In the genomic region with DNA sequence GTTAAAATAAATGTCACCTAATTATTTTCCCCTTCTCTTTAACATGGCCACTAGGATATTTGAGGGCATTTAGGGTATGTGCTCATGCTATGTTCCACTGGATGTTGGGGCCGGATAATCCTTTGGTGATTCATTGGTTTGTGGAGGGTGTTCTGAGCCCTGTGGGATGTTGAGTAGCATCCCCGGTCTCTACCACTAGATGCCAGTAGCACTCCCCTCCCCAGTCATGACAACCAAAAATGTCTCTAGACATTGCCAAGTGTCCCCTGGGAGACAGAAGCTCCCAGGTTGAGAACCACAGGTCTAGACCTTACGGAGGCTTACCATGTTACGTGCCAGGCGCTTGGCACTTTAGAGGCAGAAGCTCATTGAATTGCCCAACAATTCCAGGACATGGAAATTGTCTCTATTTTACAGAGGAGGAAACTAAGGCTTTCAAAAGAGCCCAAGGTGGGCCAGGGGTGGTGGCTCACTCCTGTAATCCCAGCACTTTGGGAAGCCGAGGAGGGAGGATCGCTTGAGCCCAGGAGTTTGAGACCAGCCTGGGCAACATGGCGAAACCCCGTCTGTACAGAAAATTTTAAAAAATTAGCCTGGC, we compare ENCODE assay signal across 8 cellular contexts. TPM values are rescaled to one million over a fixed set of nuclear protein-coding genes. Genes with fewer than 3 reads are reported as not detected.
DNase-seq lines count a peak whose midpoint lies in the region; ATAC-seq, FAIRE-seq and TF ChIP-seq lines count a peak whose summit lies in the region.

No MANE protein-coding gene starts in this region.

- no peak overlapping the region for H3K9ac ChIP-seq in OCI-LY1 (ENCODE audit: low read length)
- no peak overlapping the region for H3K9ac ChIP-seq in GM12878 (ENCODE audit: control insufficient read depth, insufficient read depth, low read length)

- 15% methylated on average over 9 of the region's 9 CpGs for WGBS in GM12878 (ENCODE audit: insufficient coverage, insufficient replicate concordance, low lambda C conversion rate, missing lambda C conversion rate)
- WGBS in right lobe of liver (ENCODE audit: insufficient coverage, low coverage, low lambda C conversion rate, missing lambda C conversion rate), result 18% methylated on average over 6 of the region's 9 CpGs
- 40 to 49% methylated on average over 9 of the region's 9 CpGs for whole genome bisulfite sequencing in sigmoid colon, 2 donors

- POLR2A ChIA-PET in GM12878 (lab: Charles Lee), result no interaction called here

- no peaks in the 10 kb centered on the region for H3F3A ChIP-seq in OCI-LY1 (ENCODE audit: insufficient read depth, low read length)

- H3K27me3 ChIP-seq in H7 (ENCODE audit: control insufficient read depth, insufficient read depth, low read length) (peaks cover 12% of the 10 kb centered on the region), OCI-LY1 (ENCODE audit: insufficient read depth, low read length) (no peaks in the 10 kb centered on the region; the same call in 1 of the 2 replicates), GM12878 (replicated peaks in 1 of 2; ENCODE audit: control insufficient read depth in 2 of 2, insufficient read depth in 2 of 2, low read length in 1 of 2) (no peaks in the 10 kb centered on the region; a peak in 1 of 4 replicates), right lobe of liver (no peaks in the 10 kb centered on the region), sigmoid colon (peaks cover 0 to 57% (median 38%) of the 10 kb centered on the region in 3 donors)

- no peak overlapping the region for H3K27ac ChIP-seq in OCI-LY1 (ENCODE audit: low read depth, low read length, poor library complexity, severe bottlenecking)
- no peak overlapping the region for H3K27ac ChIP-seq in GM12878 (ENCODE audit: control insufficient read depth, insufficient read depth)
- H3K27ac ChIP-seq in right lobe of liver, result no peak overlapping the region
- H3K27ac ChIP-seq in sigmoid colon, result no peak overlapping the region

- H3K9me2 ChIP-seq in OCI-LY1 (ENCODE audit: low read depth, low read length), result no peaks in the 10 kb centered on the region

- peak; percentile 86 for TF ChIP-seq CTCF in Calu3 (IDR thresholded peaks at IDR 0.05; ENCODE audit: unreplicated experiment)
- TF ChIP-seq CTCF in OCI-LY1 (IDR thresholded peaks at IDR 0.05; ENCODE audit: low read length), result peak; percentile 75
- TF ChIP-seq CTCF in GM12878 (IDR thresholded peaks at IDR 0.05 in 2 of 3, conservative IDR thresholded peaks at IDR 0.05 in 1 of 3; ENCODE audit: control insufficient read depth in 2 of 3, extremely low read depth in 1 of 3, insufficient read depth in 1 of 3, low read depth in 3 of 3, low read length in 3 of 3), result peak; percentile 65 to 84 (median 73)
- peak; percentile 42 to 57 (median 53) for TF ChIP-seq CTCF in right lobe of liver (IDR thresholded peaks at IDR 0.05)
- peak in 2 of 4 experiments; percentile 12 to 20 for TF ChIP-seq CTCF in sigmoid colon (IDR thresholded peaks at IDR 0.05)

- RAD21 ChIA-PET in GM12878 (lab: Charles Lee; ENCODE audit: unreplicated experiment), result interaction anchor here (0.6 to 1.9 kb wide), 3 partner anchors 75 to 216 kb away, joined by 3 to 16 read pairs (median 8); no protein-coding TSS in a partner anchor

- H3K4me1 Mint-ChIP-seq in Calu3 (ENCODE audit: low read depth, unreplicated experiment), result no peaks in the 10 kb centered on the region

- in situ Hi-C loops in GM12878 (cut with MboI), result no loop called here

- TF ChIP-seq POLR2A in GM12878 (IDR thresholded peaks at IDR 0.05; ENCODE audit: low read depth, low read length) (no peak), right lobe of liver (IDR thresholded peaks at IDR 0.05) (no peak), sigmoid colon (IDR thresholded peaks at IDR 0.05) (no peak)

- no peak overlapping the region for H3K27ac Mint-ChIP-seq in Calu3 (ENCODE audit: unreplicated experiment)

- H2AFZ ChIP-seq in OCI-LY1 (ENCODE audit: low read length) (no peak overlapping the region), GM12878 (ENCODE audit: control insufficient read depth, low read depth, low read length) (no peak overlapping the region)

- SMC1A ChIA-PET in GM12878 (lab: Charles Lee; ENCODE audit: uncharacterized antibody, unreplicated experiment), result interaction anchor here (0.7 to 1.8 kb wide), 4 partner anchors 73 to 216 kb away, joined by 3 to 12 read pairs (median 4); no protein-coding TSS in a partner anchor

- no peak overlapping the region for H3K4me3 Mint-ChIP-seq in Calu3 (ENCODE audit: low read depth, unreplicated experiment)

- H4K20me1 ChIP-seq in OCI-LY1 (ENCODE audit: insufficient read depth, low read length), result no peaks in the 10 kb centered on the region
- H4K20me1 ChIP-seq in GM12878 (ENCODE audit: control insufficient read depth, insufficient read depth), result no peaks in the 10 kb centered on the region

- H3K4me1 ChIP-seq in OCI-LY1 (ENCODE audit: insufficient read depth, low read length, severe bottlenecking) (no peaks in the 10 kb centered on the region), GM12878 (ENCODE audit: control insufficient read depth, insufficient read depth, low read length) (no peaks in the 10 kb centered on the region), right lobe of liver (no peaks in the 10 kb centered on the region), sigmoid colon (no peaks in the 10 kb centered on the region)

- BruUV-seq in Calu3 (replicated peaks; lab: Mats Ljungman, UMichigan) (no TSS peak), GM12878 (replicated peaks; lab: Mats Ljungman, UMichigan) (no TSS peak)

- FAIRE-seq in GM12878 (lab: Jason Lieb, UNC), result peak; percentile 57

- ATAC-seq in GM12878, result peak; percentile 96
- ATAC-seq in right lobe of liver, result peak; percentile 60 to 81 (median 64)
- no peak for ATAC-seq in GM18868 (IDR thresholded peaks at IDR 0.05; ENCODE audit: unreplicated experiment)

- CTCF ChIA-PET in Calu3 (lab: Charles Lee), result interaction anchor here (1.1 to 1.9 kb wide), 3 partner anchors 19 to 217 kb away, joined by 3 to 20 read pairs (median 9); no protein-coding TSS in a partner anchor
- CTCF ChIA-PET in GM12878 (lab: Yijun Ruan, JAX), result interaction anchor here (0.6 to 2.1 kb wide), 10 partner anchors 26 to 348 kb away, joined by 3 to 10 read pairs (median 4); no protein-coding TSS in a partner anchor

- H3K9me3 ChIP-seq in OCI-LY1 (ENCODE audit: low read length), result no peaks in the 10 kb centered on the region
- no peaks in the 10 kb centered on the region for H3K9me3 ChIP-seq in GM12878 (replicated peaks; ENCODE audit: control insufficient read depth, insufficient read depth, low read length)
- no peaks in the 10 kb centered on the region for H3K9me3 ChIP-seq in right lobe of liver
- H3K9me3 ChIP-seq in sigmoid colon, result no peaks in the 10 kb centered on the region

- peaks cover 91% of the 10 kb centered on the region for H3K27me3 Mint-ChIP-seq in Calu3 (ENCODE audit: unreplicated experiment)

- no peaks in the 10 kb centered on the region for H3K36me3 Mint-ChIP-seq in Calu3 (ENCODE audit: insufficient read depth, unreplicated experiment)

- intact Hi-C loops in Calu3 (cut with micrococcal nuclease; ENCODE audit: unreplicated experiment), result loop anchor here (1.0 kb wide), 2 partner anchors 78 to 217 kb away; no protein-coding TSS in a partner anchor
- intact Hi-C loops in GM12878 (cut with micrococcal nuclease; ENCODE audit: unreplicated experiment), result loop anchor here (1.0 to 5.0 kb wide), 3 partner anchors 77 to 348 kb away; no protein-coding TSS in a partner anchor
- intact Hi-C loops in right lobe of liver (cut with DNase I), result no loop called here
- intact Hi-C loops in sigmoid colon (cut with DNase I), result no loop called here

- no peak overlapping the region for H3K4me2 ChIP-seq in OCI-LY1 (ENCODE audit: low read length)
- H3K4me2 ChIP-seq in GM12878 (ENCODE audit: control insufficient read depth, insufficient read depth), result no peak overlapping the region

- peak; percentile 68 for DNase-seq in Calu3
- DNase-seq in H7, result peak; percentile 91
- DNase-seq in GM12878 (ENCODE audit: low read depth, low spot score), result peak; percentile 21
- DNase-seq in right lobe of liver, result no peak
- DNase-seq in sigmoid colon, result no peak
- no peak for DNase-seq in T1000 (lab: John Stamatoyannopoulos, UW)

- peak; percentile 62 for TF ChIP-seq RAD21 in GM12878 (IDR thresholded peaks at IDR 0.05; ENCODE audit: insufficient read depth, low read depth, low read length)

- H3K36me3 ChIP-seq in H7 (replicated peaks; ENCODE audit: control insufficient read depth, insufficient read depth, low read length), result no peaks in the 10 kb centered on the region
- no peaks in the 10 kb centered on the region for H3K36me3 ChIP-seq in OCI-LY1 (ENCODE audit: insufficient read depth, low read length)
- H3K36me3 ChIP-seq in GM12878 (ENCODE audit: control insufficient read depth in 2 of 2, insufficient read depth in 2 of 2, low read length in 1 of 2), result no peaks in the 10 kb centered on the region
- H3K36me3 ChIP-seq in right lobe of liver, result no peaks in the 10 kb centered on the region
- H3K36me3 ChIP-seq in sigmoid colon, result no peaks in the 10 kb centered on the region

- TF ChIP-seq EP300 in GM12878 (IDR thresholded peaks at IDR 0.05; ENCODE audit: borderline replicate concordance in 1 of 2, control insufficient read depth in 1 of 2, low read depth in 2 of 2, low read length in 2 of 2), result no peak
- TF ChIP-seq EP300 in sigmoid colon (IDR thresholded peaks at IDR 0.05), result no peak

- H3K9me3 Mint-ChIP-seq in Calu3 (ENCODE audit: low read depth, unreplicated experiment), result no peaks in the 10 kb centered on the region

- H3K4me3 ChIP-seq in H7 (ENCODE audit: insufficient read depth, low read depth, low read length), result no peak overlapping the region
- no peak overlapping the region for H3K4me3 ChIP-seq in OCI-LY1 (ENCODE audit: low read depth, low read length, poor library complexity, severe bottlenecking)
- no peak overlapping the region for H3K4me3 ChIP-seq in GM12878
- H3K4me3 ChIP-seq in right lobe of liver, result no peak overlapping the region
- H3K4me3 ChIP-seq in sigmoid colon, result no peak overlapping the region

- H3K79me2 ChIP-seq in OCI-LY1 (ENCODE audit: insufficient read depth, low read length) (no peaks in the 10 kb centered on the region), GM12878 (ENCODE audit: control insufficient read depth, insufficient read depth, low read length) (no peaks in the 10 kb centered on the region)

RNA-seq across cellular contexts. Expression of a gene that starts 14.1 kb away (rescaled TPM):
- total RNA-seq in Calu3 (2022), result not detected in 2 replicates
- total RNA-seq in H7 (2014; rRNA removed; shearing (Covaris generic)), result 0.35 and 0.67 TPM in 2 replicates
- not detected in 2 replicates for total RNA-seq in GM12878 (2013; cell fraction: nucleolus; rRNA removed)
- not detected in 2 replicates for total RNA-seq in GM12878 (2014; rRNA removed)
- not detected in 2 replicates for total RNA-seq in GM12878 (2014; rRNA removed; fragmentation: Illumina TruSeq; extraction: Trizol)
- not detected in 2 replicates for total RNA-seq in GM12878 (2021)
- not detected for polyA plus RNA-seq in GM12878 (2011; ENCODE audit: low read depth)
- not detected in 2 replicates for polyA plus RNA-seq in GM12878 (2011; rRNA removed)
- not detected in 2 replicates for polyA plus RNA-seq in GM12878 (2011; cell fraction: cytosol; rRNA removed)
- 0.03 TPM in 1 of 2 replicates, not detected in the other for polyA plus RNA-seq in GM12878 (2011; cell fraction: nucleus; rRNA removed)
- not detected in 2 replicates for polyA plus RNA-seq in GM12878 (2012)
- polyA plus RNA-seq in GM12878 (2014; fragmentation: Illumina TruSeq; extraction: Trizol), result not detected in 2 replicates
- not detected for polyA plus RNA-seq in GM12878 (2014; fragmentation: Nextera tagmentation; extraction: Ambion mirVana)
- polyA plus RNA-seq in GM12878 (2014; rRNA removed), result not detected in 2 replicates
- not detected for polyA plus RNA-seq in GM12878 (2016; fragmentation: Nextera tagmentation; extraction: Ambion mirVana)
- polyA minus RNA-seq in GM12878 (2011; rRNA and poly(A)+ RNA removed), result not detected in 2 replicates
- polyA minus RNA-seq in GM12878 (2011; cell fraction: cytosol; rRNA and poly(A)+ RNA removed), result not detected in 2 replicates
- not detected in 2 replicates for polyA minus RNA-seq in GM12878 (2011; cell fraction: nucleus; rRNA and poly(A)+ RNA removed)
- under 1 TPM in 4 of 6 experiments, not detected in 2; 0.07 to 0.62 (median 0.25) TPM for total RNA-seq in right lobe of liver
- total RNA-seq in sigmoid colon, result 1 to 10 TPM in 2 of 4 donors, under 1 TPM in 2; under 0.01 to 1.2 (median 0.54) TPM
- polyA plus RNA-seq in sigmoid colon, result under 1 TPM in 1 of 3 donors, not detected in 2; 0.19 TPM

RNA-seq across cellular contexts. Expression of a gene that starts 17.6 kb away (rescaled TPM):
- total RNA-seq in Calu3 (2022) (2.3 and 2.4 TPM in 2 replicates), GM12878 (2014; rRNA removed) (not detected in 2 replicates), GM12878 (2014; rRNA removed; fragmentation: Illumina TruSeq; extraction: Trizol) (not detected in 2 replicates), GM12878 (2021) (not detected in 2 replicates), right lobe of liver (1 to 10 TPM; 1.7 to 9.9 (median 5.0) TPM), sigmoid colon (10 to 100 TPM in 3 of 4 donors, 1 to 10 TPM in 1; 9.5 to 20.2 (median 14.6) TPM)
- total RNA-seq in H7 (2014; rRNA removed; shearing (Covaris generic)), result 4.7 and 7.1 TPM in 2 replicates
- total RNA-seq in GM12878 (2013; cell fraction: nucleolus; rRNA removed), result 0.38 TPM in 1 of 2 replicates, not detected in the other
- not detected for polyA plus RNA-seq in GM12878 (2011; ENCODE audit: low read depth)
- polyA plus RNA-seq in GM12878 (2011; rRNA removed) (not detected in 2 replicates), GM12878 (2014; fragmentation: Illumina TruSeq; extraction: Trizol) (not detected in 2 replicates), GM12878 (2014; fragmentation: Nextera tagmentation; extraction: Ambion mirVana) (not detected), GM12878 (2014; rRNA removed) (0.09 TPM in 1 of 2 replicates, not detected in the other), GM12878 (2016; fragmentation: Nextera tagmentation; extraction: Ambion mirVana) (not detected), sigmoid colon (1 to 10 TPM; 2.1 to 6.1 (median 3.6) TPM)
- polyA plus RNA-seq in GM12878 (2011; cell fraction: cytosol; rRNA removed), result not detected in 2 replicates
- polyA plus RNA-seq in GM12878 (2011; cell fraction: nucleus; rRNA removed), result not detected in 2 replicates
- not detected in 2 replicates for polyA plus RNA-seq in GM12878 (2012)
- polyA minus RNA-seq in GM12878 (2011; rRNA and poly(A)+ RNA removed), result not detected in 2 replicates
- polyA minus RNA-seq in GM12878 (2011; cell fraction: cytosol; rRNA and poly(A)+ RNA removed), result not detected in 2 replicates
- polyA minus RNA-seq in GM12878 (2011; cell fraction: nucleus; rRNA and poly(A)+ RNA removed), result not detected in 2 replicates

RNA-seq across cellular contexts. Expression of a gene that starts 56.3 kb away (rescaled TPM):
- total RNA-seq in Calu3 (2022) (not detected in 2 replicates), GM12878 (2014; rRNA removed) (not detected in 2 replicates), GM12878 (2014; rRNA removed; fragmentation: Illumina TruSeq; extraction: Trizol) (not detected in 2 replicates), GM12878 (2021) (0.69 TPM in 1 of 2 replicates, not detected in the other), right lobe of liver (not detected), sigmoid colon (not detected)
- total RNA-seq in H7 (2014; rRNA removed; shearing (Covaris generic)), result 7.8 and 8.0 TPM in 2 replicates
- not detected in 2 replicates for total RNA-seq in GM12878 (2013; cell fraction: nucleolus; rRNA removed)
- polyA plus RNA-seq in GM12878 (2011; ENCODE audit: low read depth), result not detected
- polyA plus RNA-seq in GM12878 (2011; rRNA removed) (0.36 TPM in 1 of 2 replicates, not detected in the other), GM12878 (2014; fragmentation: Illumina TruSeq; extraction: Trizol) (not detected in 2 replicates), GM12878 (2014; fragmentation: Nextera tagmentation; extraction: Ambion mirVana) (not detected), GM12878 (2014; rRNA removed) (not detected in 2 replicates), GM12878 (2016; fragmentation: Nextera tagmentation; extraction: Ambion mirVana) (not detected), sigmoid colon (not detected)
- 0.55 and 0.59 TPM in 2 replicates for polyA plus RNA-seq in GM12878 (2011; cell fraction: cytosol; rRNA removed)
- polyA plus RNA-seq in GM12878 (2011; cell fraction: nucleus; rRNA removed), result 0.75 and 1.1 TPM in 2 replicates
- polyA plus RNA-seq in GM12878 (2012), result 0.60 TPM in 1 of 2 replicates, not detected in the other
- polyA minus RNA-seq in GM12878 (2011; rRNA and poly(A)+ RNA removed), result not detected in 2 replicates
- not detected in 2 replicates for polyA minus RNA-seq in GM12878 (2011; cell fraction: cytosol; rRNA and poly(A)+ RNA removed)
- polyA minus RNA-seq in GM12878 (2011; cell fraction: nucleus; rRNA and poly(A)+ RNA removed), result not detected in 2 replicates

Comparison
In these comparisons a context has a peak if more than half of its experiments do, and no peak if none do; other contexts are left out.
1. DNase-seq: peak in Calu3 (single experiment), H7 (single experiment) and GM12878 (single experiment); none in right lobe of liver (0 of 3), sigmoid colon (single experiment) and T1000 (single experiment).
2. intact Hi-C loops: an anchor here in Calu3 (1.0 kb wide) and GM12878 (1.0 to 5.0 kb wide); none called in right lobe of liver and sigmoid colon.